8 cellular contexts compared by ENCODE assay signal in genomic region chr9:128034821-128035764, GRCh38. TPM values are rescaled to one million over a fixed set of nuclear protein-coding genes. Genes with fewer than 3 reads are reported as not detected.
DNase-seq lines count a peak whose midpoint lies in the region; ATAC-seq and TF ChIP-seq lines count a peak whose summit lies in the region.

No MANE protein-coding gene starts in this region.

- no peaks in the 10 kb centered on the region for H3K36me3 ChIP-seq in colonic mucosa

- DNase-seq in EL: peak; percentile 82
- peak; percentile 84 to 88 for DNase-seq in NCI-H524 (lab: John Stamatoyannopoulos, UW)
- peak; percentile 38 to 54 for DNase-seq in activated CD4-positive, alpha-beta T cell treated with anti-CD3 and anti-CD28 coated beads for 24 hours (ENCODE audit: low read depth in 2 of 2)
- DNase-seq in colonic mucosa: peak; percentile 75
- peak; percentile 60 to 75 for DNase-seq in left colon
- peak; percentile 51 for DNase-seq in stimulated activated CD4-positive, alpha-beta T cell treated with anti-CD3 and anti-CD28 coated beads, Interleukin-4, amount 100 ng/mL, for 1 hour

- no peaks in the 10 kb centered on the region for H3K9me3 ChIP-seq in colonic mucosa

- no peak overlapping the region for H3K27ac ChIP-seq in colonic mucosa

- no peak overlapping the region for H3K4me3 ChIP-seq in colonic mucosa

- H3K4me1 ChIP-seq in colonic mucosa: no peaks in the 10 kb centered on the region

- intact Hi-C loops in colonic mucosa (cut with DNase I): loop anchor here (2.0 kb wide), 1 partner anchor 94 kb away; no protein-coding TSS in a partner anchor
- intact Hi-C loops in left colon (cut with DNase I, micrococcal nuclease): loop anchor here (2.0 to 10.0 kb wide), 3 partner anchors 80 to 93 kb away; no protein-coding TSS in a partner anchor

- no peaks in the 10 kb centered on the region for H3K27me3 ChIP-seq in colonic mucosa

- peak; percentile 92 for TF ChIP-seq CTCF in colonic mucosa (IDR thresholded peaks at IDR 0.05)

- peak overlapping the region; percentile 9 to 55 for H3K9ac ChIP-seq in colonic mucosa (ENCODE audit: low read depth in 2 of 2, low read length in 2 of 2)

- ATAC-seq in HG03432 (IDR thresholded peaks at IDR 0.05; ENCODE audit: unreplicated experiment): peak; percentile 41
- peak; percentile 86 for ATAC-seq in left colon
- ATAC-seq in HG02588 (IDR thresholded peaks at IDR 0.05; ENCODE audit: unreplicated experiment): no peak

RNA-seq across cellular contexts. Expression of gene NAIF1, which starts 32.0 kb away (rescaled TPM):
- total RNA-seq in colonic mucosa: 10 to 100 TPM; 10.8 to 11.6 TPM
- 10 to 100 TPM in 1 of 2 donors, 1 to 10 TPM in 1; 10.0 to 10.5 TPM for total RNA-seq in left colon

RNA-seq across cellular contexts. Expression of gene SLC25A25, which starts 32.9 kb away (rescaled TPM):
- total RNA-seq in colonic mucosa: 10 to 100 TPM; 12.3 to 19.7 TPM
- total RNA-seq in left colon: 10 to 100 TPM; 20.5 to 26.2 TPM

RNA-seq across cellular contexts. Expression of gene EEIG1, which starts 54.3 kb away (rescaled TPM):
- total RNA-seq in colonic mucosa (10 to 100 TPM; 72.2 to 95.9 TPM), left colon (100 to 1,000 TPM; 157 to 175 TPM)
